ENCODE assay signal across 11 cellular contexts in genomic region chr17:29024456-29024952, GRCh38. TPM values are rescaled to one million over a fixed set of nuclear protein-coding genes. Genes with fewer than 3 reads are reported as not detected.
"Had no signal": no experiment of that assay in that cellular context is flagged by ENCODE, and none has a peak within 500 bp of the region (broad histone marks: within the 10 kb centered on the region; RNA-seq: fewer than 3 reads in every experiment).

No MANE protein-coding gene starts in this region.

- H3K36me3 ChIP-seq: HAP-1 had no signal

- H3K4me3 ChIP-seq: GM23338, HAP-1 had no signal

- H3K27ac ChIP-seq: HL-60, KMS-11 had no signal

- H3K27ac Mint-ChIP-seq: GM23338, IgD-negative memory B cell had no signal

- H3K4me2 ChIP-seq: GM23338, KMS-11 had no signal

- H3K9me3 Mint-ChIP-seq: GM23338, IgD-negative memory B cell had no signal

- ATAC-seq: GM23338, HCT116, HepG2 had no signal

- H2AFZ ChIP-seq: GM23338 had no signal

- H3K9ac ChIP-seq: KMS-11 had no signal

- H3K4me1 ChIP-seq: HAP-1 had no signal

- H3K9me3 ChIP-seq: HAP-1 had no signal

- H3K4me3 Mint-ChIP-seq: GM23338, IgD-negative memory B cell had no signal

- DNase-seq: H7, KBM-7 had no signal

RNA-seq across cellular contexts. Expression of gene SEZ6, which starts 18.7 kb away (rescaled TPM):
- total RNA-seq: H4, HepG2, HT1080 had no signal
- polyA plus RNA-seq: HepG2 had no signal
